1 cellular context compared by ENCODE assay signal in the genomic region with DNA sequence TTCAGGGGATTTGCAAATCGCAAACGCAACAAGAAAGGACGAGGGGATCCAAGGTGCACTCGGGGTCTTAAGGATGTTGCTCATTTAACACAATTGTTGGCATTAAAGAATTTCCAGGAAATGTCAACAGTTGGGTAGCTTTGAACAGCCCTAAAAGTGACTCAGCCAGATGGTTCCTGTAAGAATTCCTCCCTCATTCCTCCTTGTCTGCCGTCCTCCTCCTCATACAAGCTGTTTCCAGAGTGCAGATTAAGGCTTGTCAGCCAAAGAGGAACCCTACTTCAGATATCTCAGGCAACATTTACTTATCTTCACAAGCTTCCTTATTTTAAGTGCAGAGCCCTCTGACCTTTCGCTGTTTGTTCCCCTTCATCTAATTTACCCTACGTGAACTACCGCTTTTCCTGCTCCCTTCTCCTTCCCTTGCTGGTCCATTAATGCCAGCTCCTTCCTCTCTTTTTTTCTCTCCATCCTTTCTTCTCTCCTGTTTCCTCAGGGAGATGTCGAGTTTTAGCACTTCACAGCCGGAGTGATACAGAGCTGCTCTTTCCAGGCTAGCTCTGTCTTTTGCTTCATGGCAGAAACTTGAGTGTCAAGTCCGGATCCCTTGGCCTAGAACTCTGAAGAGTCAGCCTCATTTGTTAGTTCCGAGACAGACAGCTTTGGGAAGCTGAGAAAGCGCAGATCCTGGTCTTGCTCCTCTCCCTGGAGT.
A peak's percentile ranks its signal among the peaks of the same experiment; 100 is the strongest.
TF ChIP-seq lines count a peak whose summit lies in the region.

No MANE protein-coding gene starts in this region.

TF ChIP-seq in K562, 482 proteins besides CTCF, POLR2A, EP300 and RAD21 (continued from another document and continues in another):
- TF ChIP-seq, protein P1, sequence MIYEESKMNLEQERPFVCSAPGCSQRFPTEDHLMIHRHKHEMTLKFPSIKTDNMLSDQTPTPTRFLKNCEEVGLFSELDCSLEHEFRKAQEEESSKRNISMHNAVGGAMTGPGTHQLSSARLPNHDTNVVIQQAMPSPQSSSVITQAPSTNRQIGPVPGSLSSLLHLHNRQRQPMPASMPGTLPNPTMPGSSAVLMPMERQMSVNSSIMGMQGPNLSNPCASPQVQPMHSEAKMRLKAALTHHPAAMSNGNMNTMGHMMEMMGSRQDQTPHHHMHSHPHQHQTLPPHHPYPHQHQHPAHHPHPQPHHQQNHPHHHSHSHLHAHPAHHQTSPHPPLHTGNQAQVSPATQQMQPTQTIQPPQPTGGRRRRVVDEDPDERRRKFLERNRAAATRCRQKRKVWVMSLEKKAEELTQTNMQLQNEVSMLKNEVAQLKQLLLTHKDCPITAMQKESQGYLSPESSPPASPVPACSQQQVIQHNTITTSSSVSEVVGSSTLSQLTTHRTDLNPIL (CRISPR knock-in tag; IDR thresholded peaks at IDR 0.05) = no peak
- TF ChIP-seq SRF (CRISPR knock-in tag; IDR thresholded peaks at IDR 0.05) = 0 out of 4 replicates have a peak, but pooled peaks of 1 of the 2 experiments have one; percentile 25
- TF ChIP-seq, protein P2, sequence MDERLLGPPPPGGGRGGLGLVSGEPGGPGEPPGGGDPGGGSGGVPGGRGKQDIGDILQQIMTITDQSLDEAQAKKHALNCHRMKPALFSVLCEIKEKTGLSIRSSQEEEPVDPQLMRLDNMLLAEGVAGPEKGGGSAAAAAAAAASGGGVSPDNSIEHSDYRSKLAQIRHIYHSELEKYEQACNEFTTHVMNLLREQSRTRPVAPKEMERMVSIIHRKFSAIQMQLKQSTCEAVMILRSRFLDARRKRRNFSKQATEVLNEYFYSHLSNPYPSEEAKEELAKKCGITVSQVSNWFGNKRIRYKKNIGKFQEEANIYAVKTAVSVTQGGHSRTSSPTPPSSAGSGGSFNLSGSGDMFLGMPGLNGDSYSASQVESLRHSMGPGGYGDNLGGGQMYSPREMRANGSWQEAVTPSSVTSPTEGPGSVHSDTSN (CRISPR knock-in tag; IDR thresholded peaks at IDR 0.05; ENCODE audit: low read depth) = no peak
- TF ChIP-seq, protein P2 (tag; conservative IDR thresholded peaks at IDR 0.05; ENCODE audit: low read depth) = peak; percentile 41; the same call in 1 of the 2 replicates
- TF ChIP-seq, protein P3, sequence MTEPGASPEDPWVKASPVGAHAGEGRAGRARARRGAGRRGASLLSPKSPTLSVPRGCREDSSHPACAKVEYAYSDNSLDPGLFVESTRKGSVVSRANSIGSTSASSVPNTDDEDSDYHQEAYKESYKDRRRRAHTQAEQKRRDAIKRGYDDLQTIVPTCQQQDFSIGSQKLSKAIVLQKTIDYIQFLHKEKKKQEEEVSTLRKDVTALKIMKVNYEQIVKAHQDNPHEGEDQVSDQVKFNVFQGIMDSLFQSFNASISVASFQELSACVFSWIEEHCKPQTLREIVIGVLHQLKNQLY (CRISPR knock-in tag; conservative IDR thresholded peaks at IDR 0.05) = no peak
- TF ChIP-seq XRCC4 (IDR thresholded peaks at IDR 0.05; ENCODE audit: extremely low read depth, insufficient read depth, insufficient read length) = no peak
- TF ChIP-seq, protein P4, sequence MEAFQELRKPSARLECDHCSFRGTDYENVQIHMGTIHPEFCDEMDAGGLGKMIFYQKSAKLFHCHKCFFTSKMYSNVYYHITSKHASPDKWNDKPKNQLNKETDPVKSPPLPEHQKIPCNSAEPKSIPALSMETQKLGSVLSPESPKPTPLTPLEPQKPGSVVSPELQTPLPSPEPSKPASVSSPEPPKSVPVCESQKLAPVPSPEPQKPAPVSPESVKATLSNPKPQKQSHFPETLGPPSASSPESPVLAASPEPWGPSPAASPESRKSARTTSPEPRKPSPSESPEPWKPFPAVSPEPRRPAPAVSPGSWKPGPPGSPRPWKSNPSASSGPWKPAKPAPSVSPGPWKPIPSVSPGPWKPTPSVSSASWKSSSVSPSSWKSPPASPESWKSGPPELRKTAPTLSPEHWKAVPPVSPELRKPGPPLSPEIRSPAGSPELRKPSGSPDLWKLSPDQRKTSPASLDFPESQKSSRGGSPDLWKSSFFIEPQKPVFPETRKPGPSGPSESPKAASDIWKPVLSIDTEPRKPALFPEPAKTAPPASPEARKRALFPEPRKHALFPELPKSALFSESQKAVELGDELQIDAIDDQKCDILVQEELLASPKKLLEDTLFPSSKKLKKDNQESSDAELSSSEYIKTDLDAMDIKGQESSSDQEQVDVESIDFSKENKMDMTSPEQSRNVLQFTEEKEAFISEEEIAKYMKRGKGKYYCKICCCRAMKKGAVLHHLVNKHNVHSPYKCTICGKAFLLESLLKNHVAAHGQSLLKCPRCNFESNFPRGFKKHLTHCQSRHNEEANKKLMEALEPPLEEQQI (IDR thresholded peaks at IDR 0.05) = no peak
- no peak for TF ChIP-seq ATF1 (CRISPR knock-in tag; IDR thresholded peaks at IDR 0.05)
- TF ChIP-seq ATF1 (tag; IDR thresholded peaks at IDR 0.05) = 0 out of 2 replicates have a peak, but pooled peaks have one; percentile 42
- peak; percentile 95 for TF ChIP-seq MEF2D (tag; conservative IDR thresholded peaks at IDR 0.05; ENCODE audit: low read depth)
- TF ChIP-seq SMARCA4 (IDR thresholded peaks at IDR 0.05) = peak; percentile 95
- TF ChIP-seq RFX1 (IDR thresholded peaks at IDR 0.05) = no peak
- TF ChIP-seq FOXA3 (CRISPR knock-in tag; conservative IDR thresholded peaks at IDR 0.05 in 1 of 2, IDR thresholded peaks at IDR 0.05 in 1 of 2) = peak in 1 of 2 experiments; percentile 68; a peak in 2 of 4 replicates
- TF ChIP-seq IFI16 (CRISPR knock-in tag; IDR thresholded peaks at IDR 0.05) = no peak
- no peak for TF ChIP-seq ZKSCAN3 (CRISPR knock-in tag; IDR thresholded peaks at IDR 0.05)
- TF ChIP-seq, protein P5, sequence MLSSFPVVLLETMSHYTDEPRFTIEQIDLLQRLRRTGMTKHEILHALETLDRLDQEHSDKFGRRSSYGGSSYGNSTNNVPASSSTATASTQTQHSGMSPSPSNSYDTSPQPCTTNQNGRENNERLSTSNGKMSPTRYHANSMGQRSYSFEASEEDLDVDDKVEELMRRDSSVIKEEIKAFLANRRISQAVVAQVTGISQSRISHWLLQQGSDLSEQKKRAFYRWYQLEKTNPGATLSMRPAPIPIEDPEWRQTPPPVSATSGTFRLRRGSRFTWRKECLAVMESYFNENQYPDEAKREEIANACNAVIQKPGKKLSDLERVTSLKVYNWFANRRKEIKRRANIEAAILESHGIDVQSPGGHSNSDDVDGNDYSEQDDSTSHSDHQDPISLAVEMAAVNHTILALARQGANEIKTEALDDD (IDR thresholded peaks at IDR 0.05) = peak; percentile 50; the same call in 1 of the 2 replicates
- TF ChIP-seq HMG20B (CRISPR knock-in tag; IDR thresholded peaks at IDR 0.05) = no peak
- TF ChIP-seq ZNF263 (CRISPR knock-in tag; IDR thresholded peaks at IDR 0.05; ENCODE audit: borderline replicate concordance) = peak; percentile 91
- TF ChIP-seq, protein P6, sequence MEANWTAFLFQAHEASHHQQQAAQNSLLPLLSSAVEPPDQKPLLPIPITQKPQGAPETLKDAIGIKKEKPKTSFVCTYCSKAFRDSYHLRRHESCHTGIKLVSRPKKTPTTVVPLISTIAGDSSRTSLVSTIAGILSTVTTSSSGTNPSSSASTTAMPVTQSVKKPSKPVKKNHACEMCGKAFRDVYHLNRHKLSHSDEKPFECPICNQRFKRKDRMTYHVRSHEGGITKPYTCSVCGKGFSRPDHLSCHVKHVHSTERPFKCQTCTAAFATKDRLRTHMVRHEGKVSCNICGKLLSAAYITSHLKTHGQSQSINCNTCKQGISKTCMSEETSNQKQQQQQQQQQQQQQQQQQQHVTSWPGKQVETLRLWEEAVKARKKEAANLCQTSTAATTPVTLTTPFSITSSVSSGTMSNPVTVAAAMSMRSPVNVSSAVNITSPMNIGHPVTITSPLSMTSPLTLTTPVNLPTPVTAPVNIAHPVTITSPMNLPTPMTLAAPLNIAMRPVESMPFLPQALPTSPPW (CRISPR knock-in tag; IDR thresholded peaks at IDR 0.05) = peak; percentile 64
- no peak for TF ChIP-seq NR4A1 (CRISPR knock-in tag; IDR thresholded peaks at IDR 0.05)
- TF ChIP-seq NR4A1 (tag; IDR thresholded peaks at IDR 0.05) = 0 out of 2 replicates have a peak, but pooled peaks have one; percentile 49
- peak; percentile 72 for TF ChIP-seq MEIS2 (IDR thresholded peaks at IDR 0.05; ENCODE audit: partially characterized antibody)
- peak; percentile 96 for TF ChIP-seq SPI1 (IDR thresholded peaks at IDR 0.05; ENCODE audit: borderline replicate concordance, low read depth, low read length)
- no peak for TF ChIP-seq SMAD2 (IDR thresholded peaks at IDR 0.05; ENCODE audit: low read depth, low read length)
- TF ChIP-seq DPF2 (IDR thresholded peaks at IDR 0.05) = peak; percentile 88
- TF ChIP-seq MED1 (CRISPR knock-in tag; IDR thresholded peaks at IDR 0.05; ENCODE audit: borderline replicate concordance) = no peak
- TF ChIP-seq, protein P7, sequence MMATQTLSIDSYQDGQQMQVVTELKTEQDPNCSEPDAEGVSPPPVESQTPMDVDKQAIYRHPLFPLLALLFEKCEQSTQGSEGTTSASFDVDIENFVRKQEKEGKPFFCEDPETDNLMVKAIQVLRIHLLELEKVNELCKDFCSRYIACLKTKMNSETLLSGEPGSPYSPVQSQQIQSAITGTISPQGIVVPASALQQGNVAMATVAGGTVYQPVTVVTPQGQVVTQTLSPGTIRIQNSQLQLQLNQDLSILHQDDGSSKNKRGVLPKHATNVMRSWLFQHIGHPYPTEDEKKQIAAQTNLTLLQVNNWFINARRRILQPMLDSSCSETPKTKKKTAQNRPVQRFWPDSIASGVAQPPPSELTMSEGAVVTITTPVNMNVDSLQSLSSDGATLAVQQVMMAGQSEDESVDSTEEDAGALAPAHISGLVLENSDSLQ (IDR thresholded peaks at IDR 0.05) = peak; percentile 63; the same call in 1 of the 2 replicates
- TF ChIP-seq, protein P8, sequence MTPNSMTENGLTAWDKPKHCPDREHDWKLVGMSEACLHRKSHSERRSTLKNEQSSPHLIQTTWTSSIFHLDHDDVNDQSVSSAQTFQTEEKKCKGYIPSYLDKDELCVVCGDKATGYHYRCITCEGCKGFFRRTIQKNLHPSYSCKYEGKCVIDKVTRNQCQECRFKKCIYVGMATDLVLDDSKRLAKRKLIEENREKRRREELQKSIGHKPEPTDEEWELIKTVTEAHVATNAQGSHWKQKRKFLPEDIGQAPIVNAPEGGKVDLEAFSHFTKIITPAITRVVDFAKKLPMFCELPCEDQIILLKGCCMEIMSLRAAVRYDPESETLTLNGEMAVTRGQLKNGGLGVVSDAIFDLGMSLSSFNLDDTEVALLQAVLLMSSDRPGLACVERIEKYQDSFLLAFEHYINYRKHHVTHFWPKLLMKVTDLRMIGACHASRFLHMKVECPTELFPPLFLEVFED (CRISPR knock-in tag; conservative IDR thresholded peaks at IDR 0.05) = peak; percentile 82
- TF ChIP-seq, protein P9, sequence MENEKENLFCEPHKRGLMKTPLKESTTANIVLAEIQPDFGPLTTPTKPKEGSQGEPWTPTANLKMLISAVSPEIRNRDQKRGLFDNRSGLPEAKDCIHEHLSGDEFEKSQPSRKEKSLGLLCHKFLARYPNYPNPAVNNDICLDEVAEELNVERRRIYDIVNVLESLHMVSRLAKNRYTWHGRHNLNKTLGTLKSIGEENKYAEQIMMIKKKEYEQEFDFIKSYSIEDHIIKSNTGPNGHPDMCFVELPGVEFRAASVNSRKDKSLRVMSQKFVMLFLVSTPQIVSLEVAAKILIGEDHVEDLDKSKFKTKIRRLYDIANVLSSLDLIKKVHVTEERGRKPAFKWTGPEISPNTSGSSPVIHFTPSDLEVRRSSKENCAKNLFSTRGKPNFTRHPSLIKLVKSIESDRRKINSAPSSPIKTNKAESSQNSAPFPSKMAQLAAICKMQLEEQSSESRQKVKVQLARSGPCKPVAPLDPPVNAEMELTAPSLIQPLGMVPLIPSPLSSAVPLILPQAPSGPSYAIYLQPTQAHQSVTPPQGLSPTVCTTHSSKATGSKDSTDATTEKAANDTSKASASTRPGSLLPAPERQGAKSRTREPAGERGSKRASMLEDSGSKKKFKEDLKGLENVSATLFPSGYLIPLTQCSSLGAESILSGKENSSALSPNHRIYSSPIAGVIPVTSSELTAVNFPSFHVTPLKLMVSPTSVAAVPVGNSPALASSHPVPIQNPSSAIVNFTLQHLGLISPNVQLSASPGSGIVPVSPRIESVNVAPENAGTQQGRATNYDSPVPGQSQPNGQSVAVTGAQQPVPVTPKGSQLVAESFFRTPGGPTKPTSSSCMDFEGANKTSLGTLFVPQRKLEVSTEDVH (IDR thresholded peaks at IDR 0.05; ENCODE audit: low read depth, partially characterized antibody) = no peak
- TF ChIP-seq CHD1 (IDR thresholded peaks at IDR 0.05; ENCODE audit: low read length) = no peak
- no peak for TF ChIP-seq HNRNPUL1 (IDR thresholded peaks at IDR 0.05; ENCODE audit: low read length)
- TF ChIP-seq BRD9 (IDR thresholded peaks at IDR 0.05; ENCODE audit: low read depth, partially characterized antibody) = no peak
- 0 out of 4 replicates have a peak, but pooled peaks of 1 of the 2 experiments have one; percentile 23 for TF ChIP-seq NONO (IDR thresholded peaks at IDR 0.05; ENCODE audit: low read depth in 2 of 2, low read length in 1 of 2)
- TF ChIP-seq ESRRB (CRISPR knock-in tag; IDR thresholded peaks at IDR 0.05; ENCODE audit: borderline replicate concordance) = no peak
- TF ChIP-seq SMARCE1 (IDR thresholded peaks at IDR 0.05) = peak; percentile 97
- peak; percentile 97 for TF ChIP-seq ARID1B (IDR thresholded peaks at IDR 0.05)
- TF ChIP-seq, protein P10, sequence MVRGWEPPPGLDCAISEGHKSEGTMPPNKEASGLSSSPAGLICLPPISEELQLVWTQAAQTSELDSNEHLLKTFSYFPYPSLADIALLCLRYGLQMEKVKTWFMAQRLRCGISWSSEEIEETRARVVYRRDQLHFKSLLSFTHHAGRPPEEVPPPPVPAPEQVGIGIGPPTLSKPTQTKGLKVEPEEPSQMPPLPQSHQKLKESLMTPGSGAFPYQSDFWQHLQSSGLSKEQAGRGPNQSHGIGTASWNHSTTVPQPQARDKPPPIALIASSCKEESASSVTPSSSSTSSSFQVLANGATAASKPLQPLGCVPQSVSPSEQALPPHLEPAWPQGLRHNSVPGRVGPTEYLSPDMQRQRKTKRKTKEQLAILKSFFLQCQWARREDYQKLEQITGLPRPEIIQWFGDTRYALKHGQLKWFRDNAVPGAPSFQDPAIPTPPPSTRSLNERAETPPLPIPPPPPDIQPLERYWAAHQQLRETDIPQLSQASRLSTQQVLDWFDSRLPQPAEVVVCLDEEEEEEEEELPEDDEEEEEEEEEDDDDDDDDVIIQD (CRISPR knock-in tag; IDR thresholded peaks at IDR 0.05) = no peak
